ENCODE assay signal across 1 cellular context in genomic region chr13:32126298-32126697, GRCh38.
TF ChIP-seq lines count a peak whose summit lies in the region.

No MANE protein-coding gene starts in this region.

TF ChIP-seq in IMR-90, 13 proteins besides CTCF, POLR2A, EP300 and RAD21 (continued from another document):
- TF ChIP-seq, protein P1, sequence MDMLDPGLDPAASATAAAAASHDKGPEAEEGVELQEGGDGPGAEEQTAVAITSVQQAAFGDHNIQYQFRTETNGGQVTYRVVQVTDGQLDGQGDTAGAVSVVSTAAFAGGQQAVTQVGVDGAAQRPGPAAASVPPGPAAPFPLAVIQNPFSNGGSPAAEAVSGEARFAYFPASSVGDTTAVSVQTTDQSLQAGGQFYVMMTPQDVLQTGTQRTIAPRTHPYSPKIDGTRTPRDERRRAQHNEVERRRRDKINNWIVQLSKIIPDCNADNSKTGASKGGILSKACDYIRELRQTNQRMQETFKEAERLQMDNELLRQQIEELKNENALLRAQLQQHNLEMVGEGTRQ (IDR thresholded peaks at IDR 0.05; ENCODE audit: low read depth, low read length): no peak
- TF ChIP-seq, protein P2, sequence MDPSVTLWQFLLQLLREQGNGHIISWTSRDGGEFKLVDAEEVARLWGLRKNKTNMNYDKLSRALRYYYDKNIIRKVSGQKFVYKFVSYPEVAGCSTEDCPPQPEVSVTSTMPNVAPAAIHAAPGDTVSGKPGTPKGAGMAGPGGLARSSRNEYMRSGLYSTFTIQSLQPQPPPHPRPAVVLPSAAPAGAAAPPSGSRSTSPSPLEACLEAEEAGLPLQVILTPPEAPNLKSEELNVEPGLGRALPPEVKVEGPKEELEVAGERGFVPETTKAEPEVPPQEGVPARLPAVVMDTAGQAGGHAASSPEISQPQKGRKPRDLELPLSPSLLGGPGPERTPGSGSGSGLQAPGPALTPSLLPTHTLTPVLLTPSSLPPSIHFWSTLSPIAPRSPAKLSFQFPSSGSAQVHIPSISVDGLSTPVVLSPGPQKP (IDR thresholded peaks at IDR 0.05; ENCODE audit: borderline replicate concordance, low read depth, low read length): no peak
- no peak for TF ChIP-seq MXI1 (IDR thresholded peaks at IDR 0.05; ENCODE audit: borderline replicate concordance, low read depth, low read length)
- no peak for TF ChIP-seq BHLHE40 (IDR thresholded peaks at IDR 0.05; ENCODE audit: low read depth, low read length)
- no peak for TF ChIP-seq MAZ (IDR thresholded peaks at IDR 0.05; ENCODE audit: borderline replicate concordance, low read depth, low read length)
- no peak for TF ChIP-seq RCOR1 (IDR thresholded peaks at IDR 0.05; ENCODE audit: insufficient replicate concordance, low read length)
